ENCODE assay signal across 9 cellular contexts in the genomic region with DNA sequence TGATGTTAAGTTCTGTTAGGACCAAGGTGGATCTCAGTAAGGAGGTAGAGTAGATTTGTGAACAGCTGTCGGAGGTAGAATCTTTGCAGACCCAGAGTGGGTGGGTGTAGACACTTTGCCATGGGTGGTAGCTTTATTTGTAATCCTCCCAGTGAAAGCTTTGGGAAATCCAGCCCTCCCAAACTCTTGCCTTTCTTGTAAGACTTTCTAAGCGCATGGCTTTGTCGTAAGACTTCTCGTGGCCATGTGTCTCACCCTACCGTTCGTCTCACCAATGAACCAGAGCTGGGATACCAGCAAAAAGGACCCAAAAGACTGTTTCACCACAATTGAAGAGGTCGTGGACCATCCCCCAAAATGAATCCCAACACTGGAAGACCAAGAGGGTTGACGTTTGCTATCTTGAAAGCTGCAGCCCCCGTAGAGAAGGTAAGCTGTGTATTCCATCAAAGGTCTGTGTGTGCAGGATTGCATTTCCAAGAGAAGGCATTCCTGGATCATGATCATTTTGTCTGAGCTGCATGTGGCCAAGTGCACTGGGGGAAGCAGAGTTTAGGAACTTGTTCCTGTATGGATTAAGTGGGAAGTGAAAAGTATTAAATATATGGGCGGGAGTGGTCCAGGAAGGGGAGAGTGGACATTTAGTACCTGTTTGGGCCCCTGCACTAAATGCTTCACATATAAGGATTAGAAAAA. TPM values are rescaled to one million over a fixed set of nuclear protein-coding genes. Genes with fewer than 3 reads are reported as not detected.
DNase-seq lines count a peak whose midpoint lies in the region; ATAC-seq, FAIRE-seq and TF ChIP-seq lines count a peak whose summit lies in the region.
"Had no signal": no experiment of that assay in that cellular context is flagged by ENCODE, and none has a peak within 500 bp of the region (broad histone marks: within the 10 kb centered on the region; RNA-seq: fewer than 3 reads in every experiment).

No MANE protein-coding gene starts in this region.

- no peak for DNase-seq in breast epithelium (ENCODE audit: low spot score in 2 of 2)
- no peak for DNase-seq in MCF 10A (ENCODE audit: unreplicated experiment)
- DNase-seq in astrocyte of the cerebellum (ENCODE audit: low read depth) = no peak
- DNase-seq in HepG2 (ENCODE audit: low spot score) = no peak
- no peak for DNase-seq in upper lobe of right lung
- no peak for DNase-seq in HuH-7.5 (ENCODE audit: low spot score)
- no peak for DNase-seq in activated CD8-positive, alpha-beta T cell treated with anti-CD3 and anti-CD28 coated beads for 36 hours
- no peak for DNase-seq in hippocampal formation (lab: John Stamatoyannopoulos, UW)

- intact Hi-C loops in breast epithelium (cut with DNase I; ENCODE audit: low total_unique reads) (loop anchor here (2.0 kb wide), 1 partner anchor 248 kb away; no protein-coding TSS in a partner anchor), MCF 10A (cut with micrococcal nuclease) (loop anchor here (5.0 kb wide), 3 partner anchors 68 to 503 kb away; no protein-coding TSS in a partner anchor), HepG2 (cut with micrococcal nuclease; ENCODE audit: unreplicated experiment) (loop anchor here (1.0 to 10.0 kb wide), 3 partner anchors 67 to 380 kb away; partner anchors contain the start of gene MCM3), upper lobe of right lung (cut with DNase I) (no loop called here)
- intact Hi-C loops in activated CD8-positive, alpha-beta T cell treated with anti-CD3 and anti-CD28 coated beads for 36 hours (cut with micrococcal nuclease) = loop anchor here (10.0 kb wide), 1 partner anchor 380 kb away; the partner anchor contains the start of gene MCM3

- H2AFZ ChIP-seq in HepG2 (ENCODE audit: low read length) = peak overlapping the region; percentile 42

- ATAC-seq in HepG2 = peak; percentile 6; the same call in 2 of the 3 replicates
- no peak for ATAC-seq in upper lobe of right lung
- ATAC-seq in activated CD8-positive, alpha-beta T cell treated with anti-CD3 and anti-CD28 coated beads for 36 hours = no peak

- H3K27ac Mint-ChIP-seq in MCF 10A (ENCODE audit: low read depth, unreplicated experiment) = no peak overlapping the region
- H3K27ac Mint-ChIP-seq in activated CD8-positive, alpha-beta T cell treated with anti-CD3 and anti-CD28 coated beads for 36 hours = no peak overlapping the region
- H3K27ac Mint-ChIP-seq: CD4-positive, alpha-beta memory T cell had no signal

- CTCF ChIA-PET in MCF 10A (lab: Yijun Ruan, JAX) = interaction anchor here (0.5 to 1.4 kb wide), 13 partner anchors 13 to 436 kb away, joined by 3 to 11 read pairs (median 4); partner anchors contain the start of gene MCM3
- CTCF ChIA-PET in HepG2 (lab: Yijun Ruan, JAX; ENCODE audit: low intra/inter-chr PET ratio, low total read pairs) = interaction anchor here (0.6 to 4.6 kb wide), 3 partner anchors 53 to 257 kb away, joined by 3 to 79 read pairs (median 39); no protein-coding TSS in a partner anchor
- CTCF ChIA-PET in activated CD8-positive, alpha-beta T cell treated with anti-CD3 and anti-CD28 coated beads for 36 hours (lab: Charles Lee) = interaction anchor here (0.9 to 2.5 kb wide), 11 partner anchors 9 to 381 kb away, joined by 3 to 26 read pairs (median 4); partner anchors contain the start of genes MCM3 and TRAM2

- H3K36me3 Mint-ChIP-seq in MCF 10A (ENCODE audit: insufficient read depth, unreplicated experiment) = no peaks in the 10 kb centered on the region
- no peaks in the 10 kb centered on the region for H3K36me3 Mint-ChIP-seq in activated CD8-positive, alpha-beta T cell treated with anti-CD3 and anti-CD28 coated beads for 36 hours (ENCODE audit: low read depth)
- H3K36me3 Mint-ChIP-seq: CD4-positive, alpha-beta memory T cell had no signal

- no peaks in the 10 kb centered on the region for H3K4me1 Mint-ChIP-seq in MCF 10A (ENCODE audit: insufficient read depth, unreplicated experiment)
- peaks cover 2% of the 10 kb centered on the region for H3K4me1 Mint-ChIP-seq in activated CD8-positive, alpha-beta T cell treated with anti-CD3 and anti-CD28 coated beads for 36 hours (ENCODE audit: low read depth)

- H4K20me1 ChIP-seq in HepG2 (ENCODE audit: insufficient read depth, low read length) = no peaks in the 10 kb centered on the region

- peak overlapping the region; percentile 69 for H3K9ac ChIP-seq in HepG2 (ENCODE audit: insufficient read depth, low read depth, low read length)

- no peaks in the 10 kb centered on the region for H3K27me3 Mint-ChIP-seq in MCF 10A (ENCODE audit: insufficient read depth, unreplicated experiment)
- no peaks in the 10 kb centered on the region for H3K27me3 Mint-ChIP-seq in activated CD8-positive, alpha-beta T cell treated with anti-CD3 and anti-CD28 coated beads for 36 hours

- TF ChIP-seq CTCF in breast epithelium (IDR thresholded peaks at IDR 0.05) (no peak), MCF 10A (IDR thresholded peaks at IDR 0.05; ENCODE audit: unreplicated experiment) (no peak), astrocyte of the cerebellum (IDR thresholded peaks at IDR 0.05; ENCODE audit: low read depth, low read length, missing control alignments) (no peak), HepG2 (CRISPR knock-in tag; IDR thresholded peaks at IDR 0.05) (no peak), upper lobe of right lung (IDR thresholded peaks at IDR 0.05) (no peak)
- TF ChIP-seq CTCF in activated CD8-positive, alpha-beta T cell treated with anti-CD3 and anti-CD28 coated beads for 36 hours (IDR thresholded peaks at IDR 0.05) = no peak

- peaks cover 26% of the 10 kb centered on the region for H3K79me2 ChIP-seq in HepG2 (ENCODE audit: insufficient read depth, low read length)

- H3K27me3 ChIP-seq in breast epithelium = no peaks in the 10 kb centered on the region
- no peaks in the 10 kb centered on the region; a peak in 1 of 5 replicates for H3K27me3 ChIP-seq in HepG2 (ENCODE audit: control insufficient read depth in 1 of 2, insufficient read depth in 2 of 2, low read length in 2 of 2)
- no peaks in the 10 kb centered on the region for H3K27me3 ChIP-seq in upper lobe of right lung

- BruUV-seq in MCF 10A (replicated peaks; lab: Mats Ljungman, UMichigan) = no TSS peak
- BruUV-seq in HepG2 (replicated peaks; lab: Mats Ljungman, UMichigan) = no TSS peak

- WGBS in HepG2 (ENCODE audit: low lambda C conversion rate) = 2% methylated on average over 10 of the region's 10 CpGs

- FAIRE-seq in HepG2 (lab: Jason Lieb, UNC) = no peak

- H3K9me3 Mint-ChIP-seq in MCF 10A (ENCODE audit: unreplicated experiment) = no peaks in the 10 kb centered on the region
- H3K9me3 Mint-ChIP-seq in activated CD8-positive, alpha-beta T cell treated with anti-CD3 and anti-CD28 coated beads for 36 hours = no peaks in the 10 kb centered on the region
- H3K9me3 Mint-ChIP-seq: CD4-positive, alpha-beta memory T cell had no signal

- no peaks in the 10 kb centered on the region for H3K9me3 ChIP-seq in breast epithelium
- H3K9me3 ChIP-seq in HepG2 (ENCODE audit: low read length) = no peaks in the 10 kb centered on the region
- H3K9me3 ChIP-seq in upper lobe of right lung = no peaks in the 10 kb centered on the region

- H3K36me3 ChIP-seq in breast epithelium (no peaks in the 10 kb centered on the region), HepG2 (replicated peaks in 1 of 2; ENCODE audit: control insufficient read depth in 1 of 2, insufficient read depth in 2 of 2, low read length in 2 of 2) (peaks cover 0 to 1% of the 10 kb centered on the region in 2 experiments; a peak in 1 of 5 replicates), upper lobe of right lung (no peaks in the 10 kb centered on the region)

- H3K4me3 ChIP-seq in breast epithelium = peak overlapping the region; percentile 64 to 77 (median 72)
- H3K4me3 ChIP-seq in astrocyte of the cerebellum (ENCODE audit: low read depth, low read length) = peak overlapping the region; percentile 59
- peak overlapping the region; percentile 72 to 89 (median 89) for H3K4me3 ChIP-seq in HepG2 (replicated peaks in 1 of 3; ENCODE audit: insufficient read depth in 1 of 3, low read depth in 2 of 3, low read length in 3 of 3)
- H3K4me3 ChIP-seq in upper lobe of right lung = peak overlapping the region; percentile 78

- in situ Hi-C loops in astrocyte of the cerebellum (cut with HindIII; ENCODE audit: low sequenced_read_pairs) = loop anchor here (25.0 kb wide), 2 partner anchors 253 to 403 kb away; partner anchors contain the start of gene EFHC1
- in situ Hi-C loops in HepG2 (cut with HindIII; ENCODE audit: extremely low pct_ligation_motif_present, low pct_unique_long_range_greater_than_20kb) = loop anchor here (5.0 to 25.0 kb wide), 4 partner anchors 68 to 503 kb away; partner anchors contain the start of gene MCM3

- POLR2A ChIA-PET in MCF 10A (lab: Yijun Ruan, JAX) = interaction anchor here (0.5 to 1.2 kb wide), 3 partner anchors 31 to 325 kb away, joined by 3 to 4 read pairs (median 3); no protein-coding TSS in a partner anchor
- POLR2A ChIA-PET in HepG2 (lab: Yijun Ruan, JAX) = interaction anchor here (0.8 to 1.5 kb wide), 6 partner anchors 13 to 245 kb away, joined by 3 to 7 read pairs (median 4); partner anchors contain the start of gene EFHC1
- POLR2A ChIA-PET in activated CD8-positive, alpha-beta T cell treated with anti-CD3 and anti-CD28 coated beads for 36 hours (lab: Charles Lee) = interaction anchor here (1.1 to 1.6 kb wide), 2 partner anchors 246 to 255 kb away, joined by 3 to 8 read pairs; partner anchors contain the start of gene EFHC1

- no peak for TF ChIP-seq POLR2A in breast epithelium (IDR thresholded peaks at IDR 0.05)
- no peak for TF ChIP-seq POLR2A in HepG2 (IDR thresholded peaks at IDR 0.05; ENCODE audit: insufficient read depth in 1 of 2, low read depth in 2 of 2, low read length in 2 of 2)

- H3K4me1 ChIP-seq in breast epithelium (no peaks in the 10 kb centered on the region), HepG2 (ENCODE audit: insufficient read depth, low read length) (peaks cover 57% of the 10 kb centered on the region), upper lobe of right lung (peaks cover 11% of the 10 kb centered on the region)

- TF ChIP-seq EP300 in HepG2 (IDR thresholded peaks at IDR 0.05; ENCODE audit: low read depth in 2 of 2, low read length in 2 of 2) (no peak), HepG2 (CRISPR knock-in tag; IDR thresholded peaks at IDR 0.05; ENCODE audit: borderline replicate concordance) (no peak)

- H3K4me3 Mint-ChIP-seq in MCF 10A (ENCODE audit: unreplicated experiment) = no peak overlapping the region
- no peak overlapping the region for H3K4me3 Mint-ChIP-seq in activated CD8-positive, alpha-beta T cell treated with anti-CD3 and anti-CD28 coated beads for 36 hours

- peak overlapping the region; percentile 95 for H3K4me2 ChIP-seq in HepG2 (ENCODE audit: low read depth, low read length)

- no peak for TF ChIP-seq RAD21 in HepG2 (CRISPR knock-in tag; IDR thresholded peaks at IDR 0.05)

- no peak overlapping the region for H3K27ac ChIP-seq in breast epithelium
- peak overlapping the region; percentile 64 for H3K27ac ChIP-seq in HepG2 (ENCODE audit: extremely low read length, insufficient read depth, low read length)
- H3K27ac ChIP-seq in upper lobe of right lung = no peak overlapping the region

RNA-seq across cellular contexts. Expression of gene TMEM14A, which starts 5.8 kb away (rescaled TPM):
- total RNA-seq in breast epithelium (10 to 100 TPM; 16.5 to 33.2 (median 19.7) TPM), MCF 10A (2022) (10.5 and 15.6 TPM in 2 replicates), HepG2 (2016; rRNA removed; fragmentation: Illumina TruSeq; extraction: Trizol) (73.7 and 78.0 TPM in 2 replicates), upper lobe of right lung (12.3 TPM)
- 23.2 and 27.5 TPM in 2 replicates for total RNA-seq in HepG2 (2016; cell fraction: cytosol; rRNA removed; fragmentation: Illumina TruSeq; extraction: Trizol; ENCODE audit: low read depth)
- 70.9 and 77.3 TPM in 2 replicates for total RNA-seq in HepG2 (2016; cell fraction: insoluble cytoplasmic fraction; rRNA removed; fragmentation: Illumina TruSeq; extraction: Trizol)
- total RNA-seq in HepG2 (2016; cell fraction: membrane; rRNA removed; fragmentation: Illumina TruSeq; extraction: Trizol) = 39.5 and 43.5 TPM in 2 replicates
- 44.6 and 52.8 TPM in 2 replicates for total RNA-seq in HepG2 (2016; cell fraction: nucleus; rRNA removed; fragmentation: Illumina TruSeq; extraction: Trizol)
- polyA plus RNA-seq in HepG2 (2011; rRNA removed) = 18.2 and 24.6 TPM in 2 replicates
- polyA plus RNA-seq in HepG2 (2011; cell fraction: cytosol; rRNA removed) = 19.6 and 31.0 TPM in 2 replicates
- 7.1 and 9.9 TPM in 2 replicates for polyA plus RNA-seq in HepG2 (2011; cell fraction: nucleus; rRNA removed)
- polyA plus RNA-seq in HepG2 (2012) = 18.4 and 26.2 TPM in 2 replicates
- 23.3 and 32.1 TPM in 2 replicates for polyA plus RNA-seq in HepG2 (2016; cell fraction: cytosol; fragmentation: Illumina TruSeq; extraction: Trizol; ENCODE audit: low read depth)
- 85.0 and 85.6 TPM in 2 replicates for polyA plus RNA-seq in HepG2 (2016; cell fraction: insoluble cytoplasmic fraction; fragmentation: Illumina TruSeq; extraction: Trizol; ENCODE audit: low read depth)
- polyA plus RNA-seq in HepG2 (2016; cell fraction: membrane; fragmentation: Illumina TruSeq; extraction: Trizol; ENCODE audit: low read depth) = 39.5 and 42.3 TPM in 2 replicates
- polyA plus RNA-seq in HepG2 (2016; cell fraction: nucleus; fragmentation: Illumina TruSeq; extraction: Trizol; ENCODE audit: insufficient read depth, low read depth) = 84.3 and 97.3 TPM in 2 replicates
- polyA minus RNA-seq in HepG2 (2011; rRNA and poly(A)+ RNA removed; ENCODE audit: low replicate concordance) = 4.1 and 10.8 TPM in 2 replicates
- 4.7 and 5.7 TPM in 2 replicates for polyA minus RNA-seq in HepG2 (2011; cell fraction: cytosol; rRNA and poly(A)+ RNA removed)
- polyA minus RNA-seq in HepG2 (2011; cell fraction: nucleus; rRNA and poly(A)+ RNA removed) = 3.7 and 4.6 TPM in 2 replicates
- total RNA-seq in activated CD8-positive, alpha-beta T cell treated with anti-CD3 and anti-CD28 coated beads for 36 hours = 10 to 100 TPM; 13.4 to 15.1 TPM
